8 cellular contexts compared by ENCODE assay signal in the genomic region with DNA sequence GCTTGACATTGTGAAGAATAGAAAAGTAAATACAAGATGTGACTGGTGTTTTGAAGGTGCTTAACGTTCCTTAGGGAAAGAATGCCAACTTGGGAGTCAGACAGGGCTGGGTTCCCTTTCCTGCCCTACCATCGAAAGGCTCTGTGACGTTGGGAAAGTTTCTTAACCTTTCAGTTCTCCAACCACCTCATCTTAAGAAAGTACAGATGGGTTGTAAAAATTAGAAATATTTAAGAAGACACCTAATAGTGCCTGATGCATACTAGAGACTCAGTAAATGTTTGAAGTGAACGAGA. TPM values are rescaled to one million over a fixed set of nuclear protein-coding genes. Genes with fewer than 3 reads are reported as not detected.
DNase-seq lines count a peak whose midpoint lies in the region; ATAC-seq, FAIRE-seq and TF ChIP-seq lines count a peak whose summit lies in the region.

No MANE protein-coding gene starts in this region.

- H3K4me1 ChIP-seq in cardiac muscle cell (ENCODE audit: low read depth) (peaks cover 18% of the 10 kb centered on the region), K562 (replicated peaks in 1 of 2; ENCODE audit: control insufficient read depth in 2 of 2, insufficient read depth in 2 of 2, low read length in 2 of 2) (peaks cover 26 to 36% of the 10 kb centered on the region in 2 experiments; a peak in 4 of 5 replicates), mesenchymal stem cell (ENCODE audit: control insufficient read depth, insufficient read depth, low read depth, low read length) (peaks cover 10% of the 10 kb centered on the region), upper lobe of left lung (peaks cover 28 to 39% (median 35%) of the 10 kb centered on the region in 4 donors)

- H3K27me3 ChIP-seq in cardiac muscle cell, result no peaks in the 10 kb centered on the region
- no peaks in the 10 kb centered on the region for H3K27me3 ChIP-seq in K562 (ENCODE audit: control insufficient read depth in 2 of 2, insufficient read depth in 2 of 2, low read length in 2 of 2)
- no peaks in the 10 kb centered on the region for H3K27me3 ChIP-seq in mesenchymal stem cell (ENCODE audit: control insufficient read depth in 1 of 2, insufficient read depth in 1 of 2, low read length in 2 of 2)
- no peaks in the 10 kb centered on the region for H3K27me3 ChIP-seq in upper lobe of left lung

- H2BK120ac ChIP-seq in mesenchymal stem cell (ENCODE audit: low read depth, low read length), result no peak overlapping the region

- no peak overlapping the region for H3K14ac ChIP-seq in mesenchymal stem cell (ENCODE audit: low read length in 2 of 2)

- intact Hi-C loops in left ventricle myocardium superior (cut with micrococcal nuclease) (no loop called here), K562 (cut with micrococcal nuclease) (no loop called here)

- H4K20me1 ChIP-seq in K562 (replicated peaks; ENCODE audit: control insufficient read depth, insufficient read depth, low read length), result peaks cover 18% of the 10 kb centered on the region

- POLR2A ChIA-PET in K562 (lab: Yijun Ruan, JAX), result interaction anchor here (0.6 to 2.7 kb wide), 9 partner anchors 8 to 50 kb away, joined by 3 to 9 read pairs (median 6); a partner anchor contains a TSS

- H3K9ac ChIP-seq in K562 (ENCODE audit: insufficient read depth in 1 of 2, low read depth in 2 of 2, low read length in 2 of 2) (peak overlapping the region; percentile 86 to 97), mesenchymal stem cell (ENCODE audit: low read length) (peak overlapping the region; percentile 83)

- peaks cover 61% of the 10 kb centered on the region for H3K79me2 ChIP-seq in K562 (ENCODE audit: control insufficient read depth, insufficient read depth, low read length)

- H3K4me2 ChIP-seq in K562 (ENCODE audit: insufficient read depth, low read length) (peak overlapping the region; percentile 91), mesenchymal stem cell (ENCODE audit: low read length, poor library complexity, severe bottlenecking) (peak overlapping the region; percentile 79)

- ATAC-seq in left ventricle myocardium superior (no peak), K562 (no peak), upper lobe of left lung (ENCODE audit: low FRiP score in 2 of 2) (no peak), GM21737 (IDR thresholded peaks at IDR 0.05; ENCODE audit: unreplicated experiment) (no peak)

- TF ChIP-seq CTCF in cardiac muscle cell (IDR thresholded peaks at IDR 0.05; ENCODE audit: low read depth, low read length), result no peak
- no peak for TF ChIP-seq CTCF in K562 (IDR thresholded peaks at IDR 0.05 in 2 of 3, conservative IDR thresholded peaks at IDR 0.05 in 1 of 3; ENCODE audit: insufficient read depth in 2 of 3, low read depth in 1 of 3, low read length in 3 of 3)
- no peak for TF ChIP-seq CTCF in upper lobe of left lung (IDR thresholded peaks at IDR 0.05)

- H3K18ac ChIP-seq in mesenchymal stem cell (ENCODE audit: low read depth in 1 of 2, low read length in 2 of 2), result peak overlapping the region in 1 of 2 experiments; percentile 45

- H3K79me1 ChIP-seq in mesenchymal stem cell (replicated peaks; ENCODE audit: low read length, poor library complexity, severe bottlenecking), result peaks cover 5% of the 10 kb centered on the region

- no peak overlapping the region for H2BK12ac ChIP-seq in mesenchymal stem cell (ENCODE audit: low read length in 2 of 2)

- H2AK5ac ChIP-seq in mesenchymal stem cell (ENCODE audit: low read length, severe bottlenecking), result no peak overlapping the region

- no peak overlapping the region for H2BK15ac ChIP-seq in mesenchymal stem cell (ENCODE audit: low read depth, poor library complexity, severe bottlenecking)

- no peaks in the 10 kb centered on the region for H3K9me1 ChIP-seq in K562 (ENCODE audit: control insufficient read depth, insufficient read depth, low read length)

- TF ChIP-seq EP300 in K562 (IDR thresholded peaks at IDR 0.05; ENCODE audit: low read length) (no peak), upper lobe of left lung (IDR thresholded peaks at IDR 0.05) (no peak)

- in situ Hi-C loops in K562 (cut with MboI), result no loop called here

- no peaks in the 10 kb centered on the region for H3K9me3 ChIP-seq in cardiac muscle cell (ENCODE audit: low read depth)
- no peaks in the 10 kb centered on the region for H3K9me3 ChIP-seq in K562 (replicated peaks; ENCODE audit: control insufficient read depth, insufficient read depth, low read depth, low read length)
- no peaks in the 10 kb centered on the region for H3K9me3 ChIP-seq in mesenchymal stem cell (ENCODE audit: control insufficient read depth, low read length)
- H3K9me3 ChIP-seq in upper lobe of left lung, result no peaks in the 10 kb centered on the region

- TF ChIP-seq RAD21 in K562 (CRISPR knock-in tag; conservative IDR thresholded peaks at IDR 0.05 in 1 of 2, IDR thresholded peaks at IDR 0.05 in 1 of 2), result no peak

- H3K36me3 ChIP-seq in cardiac muscle cell (peaks cover 10% of the 10 kb centered on the region), K562 (ENCODE audit: control insufficient read depth, insufficient read depth, low read length) (peaks cover 31% of the 10 kb centered on the region; the same call in 2 of the 3 replicates), mesenchymal stem cell (ENCODE audit: control insufficient read depth in 1 of 2, insufficient read depth in 2 of 2, low read depth in 1 of 2, low read length in 2 of 2) (peaks cover 0 to 21% of the 10 kb centered on the region in 2 experiments), upper lobe of left lung (peaks cover 0 to 16% (median 6%) of the 10 kb centered on the region in 4 donors)

- H3K23ac ChIP-seq in mesenchymal stem cell (ENCODE audit: low read length in 2 of 2), result no peak overlapping the region

- CTCF ChIA-PET in K562 (lab: Yijun Ruan, JAX; ENCODE audit: low intra/inter-chr PET ratio), result no interaction called here

- 0% methylated on average over 4 of the region's 4 CpGs for WGBS in K562 (ENCODE audit: insufficient coverage, low coverage, missing lambda C conversion rate)
- 0% methylated on average over 1 of the region's 4 CpGs for WGBS in mesenchymal stem cell
- WGBS in upper lobe of left lung, 2 donors, result 0% methylated on average over 4 of the region's 4 CpGs

- no TSS peak for BruUV-seq in K562 (replicated peaks; lab: Mats Ljungman, UMichigan)

- H3K4ac ChIP-seq in mesenchymal stem cell (ENCODE audit: low read depth in 1 of 2, low read length in 2 of 2), result no peak overlapping the region

- peak overlapping the region; percentile 86 for H3K4me3 ChIP-seq in cardiac muscle cell
- H3K4me3 ChIP-seq in K562, result peak overlapping the region; percentile 94
- H3K4me3 ChIP-seq in mesenchymal stem cell (ENCODE audit: insufficient read depth in 1 of 2, low read depth in 1 of 2, low read length in 2 of 2), result peak overlapping the region; percentile 78 to 99
- H3K4me3 ChIP-seq in upper lobe of left lung, result peak overlapping the region; percentile 61 to 99 (median 74)

- H4K91ac ChIP-seq in mesenchymal stem cell (ENCODE audit: low read length), result no peak overlapping the region

- no peak overlapping the region for H4K8ac ChIP-seq in mesenchymal stem cell (ENCODE audit: low read length)

- H3K27ac ChIP-seq in cardiac muscle cell (peak overlapping the region; percentile 89), K562 (ENCODE audit: extremely low read depth, low read depth, low read length) (peak overlapping the region; percentile 91), mesenchymal stem cell (ENCODE audit: low read length, poor library complexity, severe bottlenecking) (peak overlapping the region; percentile 71), upper lobe of left lung (peak overlapping the region; percentile 94 to 99 (median 98))

- no peak overlapping the region for H2BK5ac ChIP-seq in mesenchymal stem cell (ENCODE audit: low read depth, low read length, poor library complexity, severe bottlenecking)

- TF ChIP-seq POLR2A in K562 (conservative IDR thresholded peaks at IDR 0.05), result no peak
- no peak for TF ChIP-seq POLR2A in upper lobe of left lung (IDR thresholded peaks at IDR 0.05)

- DNase-seq in cardiac muscle cell (ENCODE audit: low read depth in 1 of 2, low spot score in 1 of 2), result no peak
- DNase-seq in left ventricle myocardium superior, result no peak
- DNase-seq in K562 (ENCODE audit: extremely low read depth in 1 of 4, low spot score in 3 of 4), result no peak
- no peak for DNase-seq in mesenchymal stem cell
- no peak for DNase-seq in upper lobe of left lung
- DNase-seq in NCI-H774 (lab: John Stamatoyannopoulos, UW), result no peak
- no peak for DNase-seq in DMS79 treated with DMSO at 0.1 percent for 48 hours (lab: John Stamatoyannopoulos, UW)

- FAIRE-seq in K562 (lab: Jason Lieb, UNC), result no peak

- H2AFZ ChIP-seq in K562 (ENCODE audit: low read depth, low read length) (no peak overlapping the region), mesenchymal stem cell (ENCODE audit: low read depth, low read length) (no peak overlapping the region)

RNA-seq across cellular contexts. Expression of a gene that starts 1.1 kb away (rescaled TPM):
- 72.6 and 92.2 TPM in 2 replicates for total RNA-seq in cardiac muscle cell
- 49.8 and 65.3 TPM in 2 replicates for polyA plus RNA-seq in cardiac muscle cell
- total RNA-seq in left ventricle myocardium superior, result 36.5 TPM
- 178 and 289 TPM in 2 replicates for total RNA-seq in K562 (2011; cell fraction: chromatin; rRNA removed; ENCODE audit: low replicate concordance)
- total RNA-seq in K562 (2011; cell fraction: nucleolus; rRNA removed), result 122 and 125 TPM in 2 replicates
- total RNA-seq in K562 (2011; cell fraction: nucleoplasm; rRNA removed), result 108 and 125 TPM in 2 replicates
- 24.4 and 25.0 TPM in 2 replicates for total RNA-seq in K562 (2014; rRNA removed)
- 14.5 and 17.5 TPM in 2 replicates for total RNA-seq in K562 (2014; rRNA removed; fragmentation: Illumina TruSeq; extraction: Trizol)
- 15.9 and 16.0 TPM in 2 replicates for total RNA-seq in K562 (2015; rRNA removed; fragmentation: Illumina TruSeq; extraction: Trizol)
- total RNA-seq in K562 (2021), result 43.0 and 53.2 TPM in 2 replicates
- polyA plus RNA-seq in K562 (2011; rRNA removed), result 23.3 and 38.4 TPM in 2 replicates
- polyA plus RNA-seq in K562 (2011; cell fraction: cytosol; rRNA removed), result 17.9 and 20.7 TPM in 2 replicates
- polyA plus RNA-seq in K562 (2011; cell fraction: nucleus; rRNA removed), result 79.8 and 120 TPM in 2 replicates
- 22.5 and 29.8 TPM in 2 replicates for polyA plus RNA-seq in K562 (2012)
- polyA plus RNA-seq in K562 (2014; fragmentation: Illumina TruSeq; extraction: Trizol), result 30.6 and 38.6 TPM in 2 replicates
- under 1 TPM; 0.83 to 0.95 TPM for polyA plus RNA-seq in K562 (2014; fragmentation: Nextera tagmentation; extraction: Ambion mirVana)
- polyA plus RNA-seq in K562 (2014; rRNA removed), result 30.9 and 32.6 TPM in 2 replicates
- 57.9 and 59.7 TPM in 2 replicates for polyA minus RNA-seq in K562 (2011; rRNA and poly(A)+ RNA removed)
- polyA minus RNA-seq in K562 (2011; cell fraction: cytosol; rRNA and poly(A)+ RNA removed), result 24.3 and 38.6 TPM in 2 replicates
- 57.2 and 62.2 TPM in 2 replicates for polyA minus RNA-seq in K562 (2011; cell fraction: nucleus; rRNA and poly(A)+ RNA removed)
- polyA plus RNA-seq in mesenchymal stem cell (2013, experiment 1 of 2), result 14.9 TPM
- 13.6 TPM for polyA plus RNA-seq in mesenchymal stem cell (2013, experiment 2 of 2)
- total RNA-seq in upper lobe of left lung, result 100 to 1,000 TPM in 2 of 6 donors, 10 to 100 TPM in 4; 57.9 to 176 (median 73.6) TPM

RNA-seq across cellular contexts. Expression of a gene that starts 6.1 kb away (rescaled TPM):
- 37.0 and 41.0 TPM in 2 replicates for total RNA-seq in cardiac muscle cell
- polyA plus RNA-seq in cardiac muscle cell, result 3.1 and 4.4 TPM in 2 replicates
- 17.8 TPM for total RNA-seq in left ventricle myocardium superior
- total RNA-seq in K562 (2011; cell fraction: chromatin; rRNA removed; ENCODE audit: low replicate concordance), result 36.0 and 46.4 TPM in 2 replicates
- 31.5 and 32.4 TPM in 2 replicates for total RNA-seq in K562 (2011; cell fraction: nucleolus; rRNA removed)
- total RNA-seq in K562 (2011; cell fraction: nucleoplasm; rRNA removed), result 31.9 and 36.6 TPM in 2 replicates
- total RNA-seq in K562 (2014; rRNA removed), result 28.0 and 33.9 TPM in 2 replicates
- total RNA-seq in K562 (2014; rRNA removed; fragmentation: Illumina TruSeq; extraction: Trizol), result 30.0 and 30.4 TPM in 2 replicates
- total RNA-seq in K562 (2015; rRNA removed; fragmentation: Illumina TruSeq; extraction: Trizol), result 26.0 and 26.7 TPM in 2 replicates
- 36.7 and 39.1 TPM in 2 replicates for total RNA-seq in K562 (2021)
- polyA plus RNA-seq in K562 (2011; rRNA removed), result 31.6 and 31.8 TPM in 2 replicates
- polyA plus RNA-seq in K562 (2011; cell fraction: cytosol; rRNA removed), result 34.7 and 36.9 TPM in 2 replicates
- polyA plus RNA-seq in K562 (2011; cell fraction: nucleus; rRNA removed), result 35.2 and 39.9 TPM in 2 replicates
- polyA plus RNA-seq in K562 (2012), result 25.7 and 27.9 TPM in 2 replicates
- 33.0 and 34.1 TPM in 2 replicates for polyA plus RNA-seq in K562 (2014; fragmentation: Illumina TruSeq; extraction: Trizol)
- 1 to 10 TPM; 8.9 to 9.5 TPM for polyA plus RNA-seq in K562 (2014; fragmentation: Nextera tagmentation; extraction: Ambion mirVana)
- 30.4 and 30.7 TPM in 2 replicates for polyA plus RNA-seq in K562 (2014; rRNA removed)
- 19.3 and 25.4 TPM in 2 replicates for polyA minus RNA-seq in K562 (2011; rRNA and poly(A)+ RNA removed)
- 19.6 and 27.1 TPM in 2 replicates for polyA minus RNA-seq in K562 (2011; cell fraction: cytosol; rRNA and poly(A)+ RNA removed)
- polyA minus RNA-seq in K562 (2011; cell fraction: nucleus; rRNA and poly(A)+ RNA removed), result 9.8 and 16.9 TPM in 2 replicates
- polyA plus RNA-seq in mesenchymal stem cell (2013, experiment 1 of 2), result 34.6 TPM
- 31.7 TPM for polyA plus RNA-seq in mesenchymal stem cell (2013, experiment 2 of 2)
- total RNA-seq in upper lobe of left lung, result 10 to 100 TPM; 47.1 to 84.8 (median 67.3) TPM

RNA-seq across cellular contexts. Expression of a gene that starts 25.1 kb away (rescaled TPM):
- total RNA-seq in cardiac muscle cell (46.2 and 52.6 TPM in 2 replicates), left ventricle myocardium superior (65.5 TPM), K562 (2014; rRNA removed) (73.8 and 92.1 TPM in 2 replicates), K562 (2014; rRNA removed; fragmentation: Illumina TruSeq; extraction: Trizol) (78.6 and 87.9 TPM in 2 replicates), K562 (2015; rRNA removed; fragmentation: Illumina TruSeq; extraction: Trizol) (76.2 and 82.8 TPM in 2 replicates), K562 (2021) (101 and 108 TPM in 2 replicates), upper lobe of left lung (10 to 100 TPM in 5 of 6 donors, 1 to 10 TPM in 1; 9.4 to 60.3 (median 24.1) TPM)
- polyA plus RNA-seq in cardiac muscle cell (123 and 151 TPM in 2 replicates), K562 (2011; rRNA removed) (46.9 and 49.6 TPM in 2 replicates), K562 (2014; fragmentation: Illumina TruSeq; extraction: Trizol) (97.6 and 101 TPM in 2 replicates), K562 (2014; fragmentation: Nextera tagmentation; extraction: Ambion mirVana) (10 to 100 TPM; 25.8 to 36.3 TPM), K562 (2014; rRNA removed) (58.3 and 59.8 TPM in 2 replicates)
- total RNA-seq in K562 (2011; cell fraction: chromatin; rRNA removed; ENCODE audit: low replicate concordance), result 7.9 and 9.6 TPM in 2 replicates
- 13.2 and 14.2 TPM in 2 replicates for total RNA-seq in K562 (2011; cell fraction: nucleolus; rRNA removed)
- 17.9 and 24.1 TPM in 2 replicates for total RNA-seq in K562 (2011; cell fraction: nucleoplasm; rRNA removed)
- polyA plus RNA-seq in K562 (2011; cell fraction: cytosol; rRNA removed), result 26.6 and 63.0 TPM in 2 replicates
- 11.8 and 22.9 TPM in 2 replicates for polyA plus RNA-seq in K562 (2011; cell fraction: nucleus; rRNA removed)
- polyA plus RNA-seq in K562 (2012), result 35.2 and 85.7 TPM in 2 replicates
- 32.7 and 35.9 TPM in 2 replicates for polyA minus RNA-seq in K562 (2011; rRNA and poly(A)+ RNA removed)
- polyA minus RNA-seq in K562 (2011; cell fraction: cytosol; rRNA and poly(A)+ RNA removed), result 19.9 and 33.9 TPM in 2 replicates
- polyA minus RNA-seq in K562 (2011; cell fraction: nucleus; rRNA and poly(A)+ RNA removed), result 4.8 and 9.8 TPM in 2 replicates
- polyA plus RNA-seq in mesenchymal stem cell (2013, experiment 1 of 2), result 43.9 TPM
- polyA plus RNA-seq in mesenchymal stem cell (2013, experiment 2 of 2), result 43.6 TPM

RNA-seq across cellular contexts. Expression of a gene that starts 49.0 kb away (rescaled TPM):
- total RNA-seq in cardiac muscle cell (41.4 and 105 TPM in 2 replicates), left ventricle myocardium superior (109 TPM), K562 (2014; rRNA removed) (31.0 and 42.6 TPM in 2 replicates), K562 (2014; rRNA removed; fragmentation: Illumina TruSeq; extraction: Trizol) (5.2 and 7.1 TPM in 2 replicates), K562 (2015; rRNA removed; fragmentation: Illumina TruSeq; extraction: Trizol) (18.2 and 19.5 TPM in 2 replicates), K562 (2021) (37.2 and 38.8 TPM in 2 replicates), upper lobe of left lung (100 to 1,000 TPM; 191 to 436 (median 275) TPM)
- polyA plus RNA-seq in cardiac muscle cell (28.0 and 78.1 TPM in 2 replicates), K562 (2011; rRNA removed) (16.7 and 26.9 TPM in 2 replicates), K562 (2014; fragmentation: Illumina TruSeq; extraction: Trizol) (13.8 and 22.6 TPM in 2 replicates), K562 (2014; fragmentation: Nextera tagmentation; extraction: Ambion mirVana) (under 1 TPM; 0.11 to 0.21 TPM), K562 (2014; rRNA removed) (27.8 and 31.5 TPM in 2 replicates)
- 38.9 and 115 TPM in 2 replicates for total RNA-seq in K562 (2011; cell fraction: chromatin; rRNA removed; ENCODE audit: low replicate concordance)
- total RNA-seq in K562 (2011; cell fraction: nucleolus; rRNA removed), result 125 TPM in 2 replicates
- total RNA-seq in K562 (2011; cell fraction: nucleoplasm; rRNA removed), result 65.3 and 80.1 TPM in 2 replicates
- polyA plus RNA-seq in K562 (2011; cell fraction: cytosol; rRNA removed), result 23.3 and 36.3 TPM in 2 replicates
- polyA plus RNA-seq in K562 (2011; cell fraction: nucleus; rRNA removed), result 62.6 and 82.3 TPM in 2 replicates
- 27.0 and 67.0 TPM in 2 replicates for polyA plus RNA-seq in K562 (2012)
- polyA minus RNA-seq in K562 (2011; rRNA and poly(A)+ RNA removed), result 9.1 and 19.4 TPM in 2 replicates
- 28.2 and 36.8 TPM in 2 replicates for polyA minus RNA-seq in K562 (2011; cell fraction: cytosol; rRNA and poly(A)+ RNA removed)
- 28.8 and 33.5 TPM in 2 replicates for polyA minus RNA-seq in K562 (2011; cell fraction: nucleus; rRNA and poly(A)+ RNA removed)
- 22.3 TPM for polyA plus RNA-seq in mesenchymal stem cell (2013, experiment 1 of 2)
- 21.7 TPM for polyA plus RNA-seq in mesenchymal stem cell (2013, experiment 2 of 2)

RNA-seq across cellular contexts. Expression of a gene that starts 50.4 kb away (rescaled TPM):
- total RNA-seq in cardiac muscle cell, result 24.9 and 25.9 TPM in 2 replicates
- polyA plus RNA-seq in cardiac muscle cell, result 68.4 and 84.6 TPM in 2 replicates
- total RNA-seq in left ventricle myocardium superior, result 32.6 TPM
- 26.3 and 29.9 TPM in 2 replicates for total RNA-seq in K562 (2011; cell fraction: chromatin; rRNA removed; ENCODE audit: low replicate concordance)
- 16.3 and 20.8 TPM in 2 replicates for total RNA-seq in K562 (2011; cell fraction: nucleolus; rRNA removed)
- total RNA-seq in K562 (2011; cell fraction: nucleoplasm; rRNA removed), result 21.4 and 23.0 TPM in 2 replicates
- 7.8 and 8.8 TPM in 2 replicates for total RNA-seq in K562 (2014; rRNA removed)
- total RNA-seq in K562 (2014; rRNA removed; fragmentation: Illumina TruSeq; extraction: Trizol), result 8.2 and 8.9 TPM in 2 replicates
- 5.4 and 5.7 TPM in 2 replicates for total RNA-seq in K562 (2015; rRNA removed; fragmentation: Illumina TruSeq; extraction: Trizol)
- 7.8 and 8.6 TPM in 2 replicates for total RNA-seq in K562 (2021)
- polyA plus RNA-seq in K562 (2011; rRNA removed), result 17.0 and 18.4 TPM in 2 replicates
- 12.4 and 16.3 TPM in 2 replicates for polyA plus RNA-seq in K562 (2011; cell fraction: cytosol; rRNA removed)
- polyA plus RNA-seq in K562 (2011; cell fraction: nucleus; rRNA removed), result 15.0 and 16.4 TPM in 2 replicates
- 11.5 and 16.0 TPM in 2 replicates for polyA plus RNA-seq in K562 (2012)
- 12.2 and 14.3 TPM in 2 replicates for polyA plus RNA-seq in K562 (2014; fragmentation: Illumina TruSeq; extraction: Trizol)
- 10 to 100 TPM; 15.4 to 19.7 TPM for polyA plus RNA-seq in K562 (2014; fragmentation: Nextera tagmentation; extraction: Ambion mirVana)
- 10.8 and 15.5 TPM in 2 replicates for polyA plus RNA-seq in K562 (2014; rRNA removed)
- polyA minus RNA-seq in K562 (2011; rRNA and poly(A)+ RNA removed), result 9.4 and 11.2 TPM in 2 replicates
- polyA minus RNA-seq in K562 (2011; cell fraction: cytosol; rRNA and poly(A)+ RNA removed), result 3.5 and 4.3 TPM in 2 replicates
- 4.2 and 9.3 TPM in 2 replicates for polyA minus RNA-seq in K562 (2011; cell fraction: nucleus; rRNA and poly(A)+ RNA removed)
- polyA plus RNA-seq in mesenchymal stem cell (2013, experiment 1 of 2), result 32.4 TPM
- polyA plus RNA-seq in mesenchymal stem cell (2013, experiment 2 of 2), result 32.0 TPM
- total RNA-seq in upper lobe of left lung, result 10 to 100 TPM; 15.8 to 30.3 (median 23.5) TPM
